Comparison of ENCODE assay signal across 1 cellular context in the genomic region with DNA sequence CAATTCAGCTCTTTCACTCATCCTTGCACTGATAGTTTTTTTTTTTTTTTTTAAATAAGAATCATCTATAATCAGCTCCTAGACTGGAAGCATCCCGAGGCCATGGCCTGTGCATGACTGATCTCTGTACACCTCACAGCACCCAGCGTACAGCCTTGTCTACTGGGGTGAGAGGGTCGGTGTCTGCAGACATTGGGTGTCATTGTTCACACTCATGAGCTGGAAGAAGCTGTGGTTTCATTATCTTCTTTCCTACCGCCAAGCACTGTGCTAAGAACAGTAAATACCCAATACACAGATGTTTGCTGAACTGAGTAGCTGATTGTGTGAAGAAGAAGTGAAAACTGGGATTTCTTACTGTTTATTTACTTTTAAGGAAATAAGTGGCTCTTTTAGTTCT.
TF ChIP-seq lines count a peak whose summit lies in the region.

No MANE protein-coding gene starts in this region.

TF ChIP-seq in H1, 55 proteins besides CTCF, POLR2A, EP300 and RAD21 (continued from another document):
- TF ChIP-seq EGR1 (IDR thresholded peaks at IDR 0.05; ENCODE audit: borderline replicate concordance, low read depth, low read length) (no peak), SP1 (IDR thresholded peaks at IDR 0.05; ENCODE audit: low read depth, low read length) (no peak), RNF2 (IDR thresholded peaks at IDR 0.05; ENCODE audit: borderline replicate concordance, low read depth, low read length, missing control alignments, poor library complexity, severe bottlenecking) (no peak), KDM4A (IDR thresholded peaks at IDR 0.05; ENCODE audit: low read depth, low read length, severe bottlenecking) (no peak), SIRT6 (IDR thresholded peaks at IDR 0.05; ENCODE audit: low read length) (no peak), MAFK (IDR thresholded peaks at IDR 0.05; ENCODE audit: low read depth, low read length) (no peak), SUZ12 (IDR thresholded peaks at IDR 0.05; ENCODE audit: low read length) (no peak), EZH2 (IDR thresholded peaks at IDR 0.05; ENCODE audit: low read depth, low read length, severe bottlenecking) (no peak), BACH1 (IDR thresholded peaks at IDR 0.05; ENCODE audit: low read length) (no peak), KDM5A (IDR thresholded peaks at IDR 0.05; ENCODE audit: low read length) (no peak), POLR2AphosphoS5 (IDR thresholded peaks at IDR 0.05; ENCODE audit: low read depth, low read length) (no peak)
- TF ChIP-seq, protein P1, sequence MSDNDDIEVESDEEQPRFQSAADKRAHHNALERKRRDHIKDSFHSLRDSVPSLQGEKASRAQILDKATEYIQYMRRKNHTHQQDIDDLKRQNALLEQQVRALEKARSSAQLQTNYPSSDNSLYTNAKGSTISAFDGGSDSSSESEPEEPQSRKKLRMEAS (IDR thresholded peaks at IDR 0.05): no peak
